1 cellular context compared by ENCODE assay signal in the genomic region with DNA sequence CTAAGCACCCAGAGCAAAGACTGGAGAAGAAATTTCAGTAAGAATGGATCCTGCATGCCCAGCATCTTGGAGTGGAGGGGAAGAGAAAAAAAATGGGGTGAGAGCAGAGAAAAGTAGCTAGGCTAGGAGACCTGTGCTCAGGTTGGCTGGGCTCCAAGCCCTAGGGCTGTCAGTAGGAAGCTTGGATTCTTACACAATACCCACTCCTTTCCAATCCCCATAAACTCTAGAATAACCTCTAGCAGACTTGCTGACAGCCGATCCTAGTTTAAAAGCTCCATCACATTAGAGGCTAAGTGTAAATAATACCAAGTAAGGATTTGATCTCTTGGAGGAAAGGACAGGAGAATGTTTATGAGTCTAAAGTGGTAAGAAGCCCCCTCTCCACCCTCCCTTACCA.
TF ChIP-seq lines count a peak whose summit lies in the region.

No MANE protein-coding gene starts in this region.

TF ChIP-seq in HEK293, 187 proteins besides CTCF, POLR2A, EP300 and RAD21 (continued from another document and continues in another):
- TF ChIP-seq ZNF366 (tag by site-specific recombination; conservative IDR thresholded peaks at IDR 0.05) = 0 out of 2 replicates have a peak, but pooled peaks have one; percentile 9
- TF ChIP-seq SP7 (tag by site-specific recombination; IDR thresholded peaks at IDR 0.05) = no peak
- no peak for TF ChIP-seq YY1 (tag by site-specific recombination; IDR thresholded peaks at IDR 0.05)
- TF ChIP-seq, protein P1, sequence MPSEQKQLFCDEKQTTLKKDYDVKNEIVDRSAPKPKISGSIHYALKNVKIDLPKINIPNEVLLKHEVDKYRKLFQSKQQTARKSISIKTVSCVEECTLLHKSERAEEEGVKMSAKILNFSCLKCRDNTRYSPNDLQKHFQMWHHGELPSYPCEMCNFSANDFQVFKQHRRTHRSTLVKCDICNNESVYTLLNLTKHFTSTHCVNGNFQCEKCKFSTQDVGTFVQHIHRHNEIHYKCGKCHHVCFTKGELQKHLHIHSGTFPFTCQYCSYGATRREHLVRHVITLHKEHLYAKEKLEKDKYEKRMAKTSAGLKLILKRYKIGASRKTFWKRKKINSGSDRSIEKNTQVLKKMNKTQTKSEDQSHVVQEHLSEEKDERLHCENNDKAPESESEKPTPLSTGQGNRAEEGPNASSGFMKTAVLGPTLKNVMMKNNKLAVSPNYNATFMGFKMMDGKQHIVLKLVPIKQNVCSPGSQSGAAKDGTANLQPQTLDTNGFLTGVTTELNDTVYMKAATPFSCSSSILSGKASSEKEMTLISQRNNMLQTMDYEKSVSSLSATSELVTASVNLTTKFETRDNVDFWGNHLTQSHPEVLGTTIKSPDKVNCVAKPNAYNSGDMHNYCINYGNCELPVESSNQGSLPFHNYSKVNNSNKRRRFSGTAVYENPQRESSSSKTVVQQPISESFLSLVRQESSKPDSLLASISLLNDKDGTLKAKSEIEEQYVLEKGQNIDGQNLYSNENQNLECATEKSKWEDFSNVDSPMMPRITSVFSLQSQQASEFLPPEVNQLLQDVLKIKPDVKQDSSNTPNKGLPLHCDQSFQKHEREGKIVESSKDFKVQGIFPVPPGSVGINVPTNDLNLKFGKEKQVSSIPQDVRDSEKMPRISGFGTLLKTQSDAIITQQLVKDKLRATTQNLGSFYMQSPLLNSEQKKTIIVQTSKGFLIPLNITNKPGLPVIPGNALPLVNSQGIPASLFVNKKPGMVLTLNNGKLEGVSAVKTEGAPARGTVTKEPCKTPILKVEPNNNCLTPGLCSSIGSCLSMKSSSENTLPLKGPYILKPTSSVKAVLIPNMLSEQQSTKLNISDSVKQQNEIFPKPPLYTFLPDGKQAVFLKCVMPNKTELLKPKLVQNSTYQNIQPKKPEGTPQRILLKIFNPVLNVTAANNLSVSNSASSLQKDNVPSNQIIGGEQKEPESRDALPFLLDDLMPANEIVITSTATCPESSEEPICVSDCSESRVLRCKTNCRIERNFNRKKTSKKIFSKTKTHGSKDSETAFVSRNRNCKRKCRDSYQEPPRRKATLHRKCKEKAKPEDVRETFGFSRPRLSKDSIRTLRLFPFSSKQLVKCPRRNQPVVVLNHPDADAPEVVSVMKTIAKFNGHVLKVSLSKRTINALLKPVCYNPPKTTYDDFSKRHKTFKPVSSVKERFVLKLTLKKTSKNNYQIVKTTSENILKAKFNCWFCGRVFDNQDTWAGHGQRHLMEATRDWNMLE (tag by site-specific recombination; conservative IDR thresholded peaks at IDR 0.05; ENCODE audit: low read depth) = no peak
- peak; percentile 38; the same call in 1 of the 2 replicates for TF ChIP-seq ZBTB17 (tag by site-specific recombination; IDR thresholded peaks at IDR 0.05)
- TF ChIP-seq ZNF148 (tag by site-specific recombination; IDR thresholded peaks at IDR 0.05; ENCODE audit: borderline replicate concordance) = no peak
- TF ChIP-seq, protein P2, sequence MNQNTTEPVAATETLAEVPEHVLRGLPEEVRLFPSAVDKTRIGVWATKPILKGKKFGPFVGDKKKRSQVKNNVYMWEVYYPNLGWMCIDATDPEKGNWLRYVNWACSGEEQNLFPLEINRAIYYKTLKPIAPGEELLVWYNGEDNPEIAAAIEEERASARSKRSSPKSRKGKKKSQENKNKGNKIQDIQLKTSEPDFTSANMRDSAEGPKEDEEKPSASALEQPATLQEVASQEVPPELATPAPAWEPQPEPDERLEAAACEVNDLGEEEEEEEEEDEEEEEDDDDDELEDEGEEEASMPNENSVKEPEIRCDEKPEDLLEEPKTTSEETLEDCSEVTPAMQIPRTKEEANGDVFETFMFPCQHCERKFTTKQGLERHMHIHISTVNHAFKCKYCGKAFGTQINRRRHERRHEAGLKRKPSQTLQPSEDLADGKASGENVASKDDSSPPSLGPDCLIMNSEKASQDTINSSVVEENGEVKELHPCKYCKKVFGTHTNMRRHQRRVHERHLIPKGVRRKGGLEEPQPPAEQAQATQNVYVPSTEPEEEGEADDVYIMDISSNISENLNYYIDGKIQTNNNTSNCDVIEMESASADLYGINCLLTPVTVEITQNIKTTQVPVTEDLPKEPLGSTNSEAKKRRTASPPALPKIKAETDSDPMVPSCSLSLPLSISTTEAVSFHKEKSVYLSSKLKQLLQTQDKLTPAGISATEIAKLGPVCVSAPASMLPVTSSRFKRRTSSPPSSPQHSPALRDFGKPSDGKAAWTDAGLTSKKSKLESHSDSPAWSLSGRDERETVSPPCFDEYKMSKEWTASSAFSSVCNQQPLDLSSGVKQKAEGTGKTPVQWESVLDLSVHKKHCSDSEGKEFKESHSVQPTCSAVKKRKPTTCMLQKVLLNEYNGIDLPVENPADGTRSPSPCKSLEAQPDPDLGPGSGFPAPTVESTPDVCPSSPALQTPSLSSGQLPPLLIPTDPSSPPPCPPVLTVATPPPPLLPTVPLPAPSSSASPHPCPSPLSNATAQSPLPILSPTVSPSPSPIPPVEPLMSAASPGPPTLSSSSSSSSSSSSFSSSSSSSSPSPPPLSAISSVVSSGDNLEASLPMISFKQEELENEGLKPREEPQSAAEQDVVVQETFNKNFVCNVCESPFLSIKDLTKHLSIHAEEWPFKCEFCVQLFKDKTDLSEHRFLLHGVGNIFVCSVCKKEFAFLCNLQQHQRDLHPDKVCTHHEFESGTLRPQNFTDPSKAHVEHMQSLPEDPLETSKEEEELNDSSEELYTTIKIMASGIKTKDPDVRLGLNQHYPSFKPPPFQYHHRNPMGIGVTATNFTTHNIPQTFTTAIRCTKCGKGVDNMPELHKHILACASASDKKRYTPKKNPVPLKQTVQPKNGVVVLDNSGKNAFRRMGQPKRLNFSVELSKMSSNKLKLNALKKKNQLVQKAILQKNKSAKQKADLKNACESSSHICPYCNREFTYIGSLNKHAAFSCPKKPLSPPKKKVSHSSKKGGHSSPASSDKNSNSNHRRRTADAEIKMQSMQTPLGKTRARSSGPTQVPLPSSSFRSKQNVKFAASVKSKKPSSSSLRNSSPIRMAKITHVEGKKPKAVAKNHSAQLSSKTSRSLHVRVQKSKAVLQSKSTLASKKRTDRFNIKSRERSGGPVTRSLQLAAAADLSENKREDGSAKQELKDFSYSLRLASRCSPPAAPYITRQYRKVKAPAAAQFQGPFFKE (tag by site-specific recombination; IDR thresholded peaks at IDR 0.05; ENCODE audit: borderline replicate concordance) = no peak
- TF ChIP-seq ZNF350 (tag by site-specific recombination; IDR thresholded peaks at IDR 0.05) = no peak
- no peak for TF ChIP-seq ZNF16 (tag by site-specific recombination; IDR thresholded peaks at IDR 0.05; ENCODE audit: low read depth)
- no peak for TF ChIP-seq GFI1B (tag by site-specific recombination; IDR thresholded peaks at IDR 0.05)
- no peak for TF ChIP-seq OVOL3 (tag by site-specific recombination; IDR thresholded peaks at IDR 0.05)
- TF ChIP-seq ZNF768 (tag by site-specific recombination; IDR thresholded peaks at IDR 0.05) = no peak
- TF ChIP-seq, protein P3, sequence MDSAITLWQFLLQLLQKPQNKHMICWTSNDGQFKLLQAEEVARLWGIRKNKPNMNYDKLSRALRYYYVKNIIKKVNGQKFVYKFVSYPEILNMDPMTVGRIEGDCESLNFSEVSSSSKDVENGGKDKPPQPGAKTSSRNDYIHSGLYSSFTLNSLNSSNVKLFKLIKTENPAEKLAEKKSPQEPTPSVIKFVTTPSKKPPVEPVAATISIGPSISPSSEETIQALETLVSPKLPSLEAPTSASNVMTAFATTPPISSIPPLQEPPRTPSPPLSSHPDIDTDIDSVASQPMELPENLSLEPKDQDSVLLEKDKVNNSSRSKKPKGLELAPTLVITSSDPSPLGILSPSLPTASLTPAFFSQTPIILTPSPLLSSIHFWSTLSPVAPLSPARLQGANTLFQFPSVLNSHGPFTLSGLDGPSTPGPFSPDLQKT (IDR thresholded peaks at IDR 0.05; ENCODE audit: borderline replicate concordance, low read depth, low read length) = no peak
- no peak for TF ChIP-seq REPIN1 (tag by site-specific recombination; IDR thresholded peaks at IDR 0.05; ENCODE audit: low read depth)
- TF ChIP-seq ZNF658 (tag by site-specific recombination; IDR thresholded peaks at IDR 0.05) = no peak
- TF ChIP-seq ZSCAN16 (tag by site-specific recombination; IDR thresholded peaks at IDR 0.05) = no peak
- no peak for TF ChIP-seq EGR2 (tag by site-specific recombination; IDR thresholded peaks at IDR 0.05; ENCODE audit: low read depth)
- no peak for TF ChIP-seq ZNF239 (tag by site-specific recombination; IDR thresholded peaks at IDR 0.05)
- no peak for TF ChIP-seq ZNF423 (tag by site-specific recombination; IDR thresholded peaks at IDR 0.05)
- TF ChIP-seq WT1 (tag by site-specific recombination; IDR thresholded peaks at IDR 0.05) = peak; percentile 78; the same call in 1 of the 2 replicates
- peak; percentile 97 for TF ChIP-seq MZF1 (tag by site-specific recombination; IDR thresholded peaks at IDR 0.05; ENCODE audit: borderline replicate concordance)
- TF ChIP-seq, protein P4, sequence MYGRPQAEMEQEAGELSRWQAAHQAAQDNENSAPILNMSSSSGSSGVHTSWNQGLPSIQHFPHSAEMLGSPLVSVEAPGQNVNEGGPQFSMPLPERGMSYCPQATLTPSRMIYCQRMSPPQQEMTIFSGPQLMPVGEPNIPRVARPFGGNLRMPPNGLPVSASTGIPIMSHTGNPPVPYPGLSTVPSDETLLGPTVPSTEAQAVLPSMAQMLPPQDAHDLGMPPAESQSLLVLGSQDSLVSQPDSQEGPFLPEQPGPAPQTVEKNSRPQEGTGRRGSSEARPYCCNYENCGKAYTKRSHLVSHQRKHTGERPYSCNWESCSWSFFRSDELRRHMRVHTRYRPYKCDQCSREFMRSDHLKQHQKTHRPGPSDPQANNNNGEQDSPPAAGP (tag by site-specific recombination; IDR thresholded peaks at IDR 0.05) = no peak
- peak; percentile 51 for TF ChIP-seq GLIS1 (tag by site-specific recombination; IDR thresholded peaks at IDR 0.05)
- peak; percentile 52; the same call in 1 of the 2 replicates for TF ChIP-seq ZBTB8A (tag by site-specific recombination; IDR thresholded peaks at IDR 0.05)
- no peak for TF ChIP-seq ZNF621 (tag by site-specific recombination; IDR thresholded peaks at IDR 0.05)
- TF ChIP-seq ZNF23 (tag by site-specific recombination; IDR thresholded peaks at IDR 0.05; ENCODE audit: borderline replicate concordance) = no peak
- TF ChIP-seq, protein P5, sequence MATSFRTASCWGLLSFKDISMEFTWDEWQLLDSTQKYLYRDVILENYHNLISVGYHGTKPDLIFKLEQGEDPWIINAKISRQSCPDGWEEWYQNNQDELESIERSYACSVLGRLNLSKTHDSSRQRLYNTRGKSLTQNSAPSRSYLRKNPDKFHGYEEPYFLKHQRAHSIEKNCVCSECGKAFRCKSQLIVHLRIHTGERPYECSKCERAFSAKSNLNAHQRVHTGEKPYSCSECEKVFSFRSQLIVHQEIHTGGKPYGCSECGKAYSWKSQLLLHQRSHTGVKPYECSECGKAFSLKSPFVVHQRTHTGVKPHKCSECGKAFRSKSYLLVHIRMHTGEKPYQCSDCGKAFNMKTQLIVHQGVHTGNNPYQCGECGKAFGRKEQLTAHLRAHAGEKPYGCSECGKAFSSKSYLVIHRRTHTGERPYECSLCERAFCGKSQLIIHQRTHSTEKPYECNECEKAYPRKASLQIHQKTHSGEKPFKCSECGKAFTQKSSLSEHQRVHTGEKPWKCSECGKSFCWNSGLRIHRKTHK (tag by site-specific recombination; IDR thresholded peaks at IDR 0.05) = no peak
- TF ChIP-seq ZNF416 (tag by site-specific recombination; IDR thresholded peaks at IDR 0.05) = no peak
- TF ChIP-seq SCRT1 (tag by site-specific recombination; IDR thresholded peaks at IDR 0.05; ENCODE audit: borderline replicate concordance) = no peak
- TF ChIP-seq ZNF645 (tag by site-specific recombination; IDR thresholded peaks at IDR 0.05) = no peak
- no peak for TF ChIP-seq ZNF514 (tag by site-specific recombination; IDR thresholded peaks at IDR 0.05)
- TF ChIP-seq, protein P6, sequence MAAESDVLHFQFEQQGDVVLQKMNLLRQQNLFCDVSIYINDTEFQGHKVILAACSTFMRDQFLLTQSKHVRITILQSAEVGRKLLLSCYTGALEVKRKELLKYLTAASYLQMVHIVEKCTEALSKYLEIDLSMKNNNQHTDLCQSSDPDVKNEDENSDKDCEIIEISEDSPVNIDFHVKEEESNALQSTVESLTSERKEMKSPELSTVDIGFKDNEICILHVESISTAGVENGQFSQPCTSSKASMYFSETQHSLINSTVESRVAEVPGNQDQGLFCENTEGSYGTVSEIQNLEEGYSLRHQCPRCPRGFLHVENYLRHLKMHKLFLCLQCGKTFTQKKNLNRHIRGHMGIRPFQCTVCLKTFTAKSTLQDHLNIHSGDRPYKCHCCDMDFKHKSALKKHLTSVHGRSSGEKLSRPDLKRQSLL (tag by site-specific recombination; IDR thresholded peaks at IDR 0.05) = peak; percentile 97
- TF ChIP-seq, protein P7, sequence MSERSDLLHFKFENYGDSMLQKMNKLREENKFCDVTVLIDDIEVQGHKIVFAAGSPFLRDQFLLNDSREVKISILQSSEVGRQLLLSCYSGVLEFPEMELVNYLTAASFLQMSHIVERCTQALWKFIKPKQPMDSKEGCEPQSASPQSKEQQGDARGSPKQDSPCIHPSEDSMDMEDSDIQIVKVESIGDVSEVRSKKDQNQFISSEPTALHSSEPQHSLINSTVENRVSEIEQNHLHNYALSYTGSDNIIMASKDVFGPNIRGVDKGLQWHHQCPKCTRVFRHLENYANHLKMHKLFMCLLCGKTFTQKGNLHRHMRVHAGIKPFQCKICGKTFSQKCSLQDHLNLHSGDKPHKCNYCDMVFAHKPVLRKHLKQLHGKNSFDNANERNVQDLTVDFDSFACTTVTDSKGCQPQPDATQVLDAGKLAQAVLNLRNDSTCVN (tag by site-specific recombination; optimal IDR thresholded peaks at IDR 0.05) = no peak
- no peak for TF ChIP-seq ZNF112 (tag by site-specific recombination; IDR thresholded peaks at IDR 0.05)
